ENCODE assay signal across 9 cellular contexts in genomic region chr6:19812512-19813119, GRCh38. TPM values are rescaled to one million over a fixed set of nuclear protein-coding genes. Genes with fewer than 3 reads are reported as not detected.
DNase-seq lines count a peak whose midpoint lies in the region; ATAC-seq and TF ChIP-seq lines count a peak whose summit lies in the region.
"Had no signal": no experiment of that assay in that cellular context is flagged by ENCODE, and none has a peak within 500 bp of the region (broad histone marks: within the 10 kb centered on the region; RNA-seq: fewer than 3 reads in every experiment).

No MANE protein-coding gene starts in this region.

- intact Hi-C loops in body of pancreas (cut with DNase I) (no loop called here), right lobe of liver (cut with DNase I) (no loop called here)

- ATAC-seq in body of pancreas (peak; percentile 86), right lobe of liver (peak; percentile 65 to 89 (median 70)), HG03280 (IDR thresholded peaks at IDR 0.05; ENCODE audit: unreplicated experiment) (no peak)

- H3K4me1 ChIP-seq in body of pancreas (no peaks in the 10 kb centered on the region), right lobe of liver (peaks cover 0 to 5% (median 0%) of the 10 kb centered on the region in 4 donors)

- no peak overlapping the region for H3K4me3 ChIP-seq in body of pancreas
- no peak overlapping the region for H3K4me3 ChIP-seq in right lobe of liver

- no peaks in the 10 kb centered on the region for H3K9me3 ChIP-seq in body of pancreas
- no peaks in the 10 kb centered on the region for H3K9me3 ChIP-seq in right lobe of liver

- H3K27ac ChIP-seq in body of pancreas (no peak overlapping the region), right lobe of liver (no peak overlapping the region)

- TF ChIP-seq CTCF in body of pancreas (IDR thresholded peaks at IDR 0.05) = peak; percentile 47 to 65 (median 60)
- peak; percentile 36 to 62 (median 56) for TF ChIP-seq CTCF in right lobe of liver (IDR thresholded peaks at IDR 0.05)

- TF ChIP-seq POLR2A in body of pancreas (IDR thresholded peaks at IDR 0.05) (no peak), right lobe of liver (IDR thresholded peaks at IDR 0.05) (no peak)

- H3K27me3 ChIP-seq in body of pancreas (no peaks in the 10 kb centered on the region), right lobe of liver (no peaks in the 10 kb centered on the region)

- DNase-seq in Daoy (ENCODE audit: low read depth) = peak; percentile 26
- DNase-seq in HT-29 (ENCODE audit: low spot score) = peak; percentile 36
- peak; percentile 13 to 24 (median 18) for DNase-seq in body of pancreas
- DNase-seq in right lobe of liver = no peak
- DNase-seq in GM19240 (ENCODE audit: insufficient read length, low spot score) = no peak
- no peak for DNase-seq in OCI-M2 (lab: John Stamatoyannopoulos, UW; ENCODE audit: unreplicated experiment)
- DNase-seq in hypothalamus (lab: John Stamatoyannopoulos, UW) = no peak

- WGBS in body of pancreas, 2 donors = 38 to 41% methylated on average over 6 of the region's 6 CpGs
- 30% methylated on average over 6 of the region's 6 CpGs for WGBS in right lobe of liver (ENCODE audit: insufficient coverage, low coverage, low lambda C conversion rate, missing lambda C conversion rate)

- H3K36me3 ChIP-seq in body of pancreas (replicated peaks in 1 of 2; ENCODE audit: insufficient read depth in 1 of 2, low read depth in 2 of 2) (no peaks in the 10 kb centered on the region), right lobe of liver (no peaks in the 10 kb centered on the region)

RNA-seq across cellular contexts. Expression of gene ID4, which starts 24.6 kb away (rescaled TPM):
- total RNA-seq in Daoy (2014; rRNA removed; shearing (Covaris generic)) = 2.1 and 3.0 TPM in 2 replicates
- not detected in 2 replicates for total RNA-seq in HT-29 (2014; rRNA removed; shearing (Covaris generic))
- 10 to 100 TPM; 53.7 to 72.5 TPM for total RNA-seq in body of pancreas
- 1 to 10 TPM in 3 of 6 experiments, under 1 TPM in 3; 0.39 to 5.5 (median 1.3) TPM for total RNA-seq in right lobe of liver
- total RNA-seq: mononuclear cell had no signal

Comparison
In these comparisons a context has a peak if more than half of its experiments do, and no peak if none do; other contexts are left out.
1. DNase-seq: peak in Daoy (single experiment), HT-29 (single experiment) and body of pancreas (4 of 4); none in right lobe of liver (0 of 3), GM19240 (single experiment), OCI-M2 (single experiment) and hypothalamus (0 of 51).
2. RNA of gene ID4, which starts 24.6 kb away (total RNA-seq): 53.7 to 72.5 TPM in body of pancreas; 2.1 to 3.0 TPM in Daoy, 0.39 to 5.5 TPM in right lobe of liver and not detected in HT-29; every median in the first group is over 4 times any median in the second.